In genomic region chr5:138466900-138467710, GRCh38 we compare ENCODE assay signal across 9 cellular contexts. TPM values are rescaled to one million over a fixed set of nuclear protein-coding genes. Genes with fewer than 3 reads are reported as not detected.
DNase-seq lines count a peak whose midpoint lies in the region; ATAC-seq and TF ChIP-seq lines count a peak whose summit lies in the region.
"Had no signal": no experiment of that assay in that cellular context is flagged by ENCODE, and none has a peak within 500 bp of the region (broad histone marks: within the 10 kb centered on the region; RNA-seq: fewer than 3 reads in every experiment).

No MANE protein-coding gene starts in this region.

- ATAC-seq in HCT116, result no peak
- ATAC-seq in activated naive CD4-positive, alpha-beta T cell treated with anti-CD3 and anti-CD28 coated beads, Interleukin-2, amount 50 U/mL, for 72 hours, result no peak
- ATAC-seq: left colon had no signal

- peak overlapping the region; percentile 53 to 82; a peak in 3 of 4 replicates for H3K4me3 ChIP-seq in HCT116 (replicated peaks in 1 of 2; ENCODE audit: low read depth in 1 of 2, low read length in 2 of 2)
- H3K4me3 ChIP-seq in iPS DF 6.9 (ENCODE audit: low read length), result peak overlapping the region; percentile 96; the same call in 1 of the 2 replicates

- H3K27ac Mint-ChIP-seq in activated naive CD4-positive, alpha-beta T cell treated with anti-CD3 and anti-CD28 coated beads, Interleukin-2, amount 50 U/mL, for 72 hours, result peak overlapping the region; percentile 87 to 95

- no peaks in the 10 kb centered on the region for H3K9me3 Mint-ChIP-seq in activated naive CD4-positive, alpha-beta T cell treated with anti-CD3 and anti-CD28 coated beads, Interleukin-2, amount 50 U/mL, for 72 hours

- peaks cover 4 to 22% of the 10 kb centered on the region in 2 experiments for H3K36me3 ChIP-seq in HCT116 (ENCODE audit: control insufficient read depth in 1 of 2, insufficient read depth in 2 of 2, low read length in 2 of 2)
- H3K36me3 ChIP-seq in iPS DF 6.9 (ENCODE audit: control insufficient read depth, insufficient read depth, low read length), result peaks cover 11% of the 10 kb centered on the region; the same call in 1 of the 2 replicates

- peaks cover 22 to 25% of the 10 kb centered on the region in 2 donors for H3K36me3 Mint-ChIP-seq in activated naive CD4-positive, alpha-beta T cell treated with anti-CD3 and anti-CD28 coated beads, Interleukin-2, amount 50 U/mL, for 72 hours

- H3K9me3 ChIP-seq in HCT116 (ENCODE audit: control insufficient read depth in 1 of 2, insufficient read depth in 1 of 2, low read depth in 1 of 2, low read length in 2 of 2) (no peaks in the 10 kb centered on the region), iPS DF 6.9 (ENCODE audit: control insufficient read depth, insufficient read depth, low read length) (no peaks in the 10 kb centered on the region)

- peaks cover 31% of the 10 kb centered on the region for H3K79me2 ChIP-seq in HCT116 (ENCODE audit: insufficient read depth, low read length)

- intact Hi-C loops in HCT116 (cut with micrococcal nuclease), result no loop called here

- peak overlapping the region; percentile 100 for H3K4me2 ChIP-seq in HCT116 (ENCODE audit: low read length)

- H3K9ac ChIP-seq in HCT116 (ENCODE audit: low read length), result peak overlapping the region; percentile 93; the same call in 1 of the 2 replicates

- POLR2A ChIA-PET in HCT116 (lab: Charles Lee), result interaction anchor here (3.1 kb wide), 1 partner anchor 36 kb away, joined by 16 read pairs; no protein-coding TSS in a partner anchor

- no TSS peak for BruUV-seq in HCT116 (replicated peaks; lab: Mats Ljungman, UMichigan)

- H3K9me2 ChIP-seq in HCT116 (ENCODE audit: insufficient read depth), result no peaks in the 10 kb centered on the region

- no peak for TF ChIP-seq CTCF in HCT116 (IDR thresholded peaks at IDR 0.05 in 2 of 3, conservative IDR thresholded peaks at IDR 0.05 in 1 of 3; ENCODE audit: borderline replicate concordance in 1 of 3, insufficient read depth in 1 of 3, low read depth in 2 of 3, low read length in 2 of 3)

- CTCF ChIA-PET in HCT116 (lab: Charles Lee), result no interaction called here

- H3K27ac ChIP-seq in HCT116 (ENCODE audit: low read depth, low read length) (no peak overlapping the region), iPS DF 6.9 (ENCODE audit: low read length) (no peak overlapping the region)

- H3K4me1 ChIP-seq in HCT116 (ENCODE audit: control insufficient read depth in 1 of 2, insufficient read depth in 2 of 2, low read length in 2 of 2) (peaks cover 0 to 31% of the 10 kb centered on the region in 2 experiments; a peak in 3 of 4 replicates), iPS DF 6.9 (ENCODE audit: control insufficient read depth, insufficient read depth, low read length) (no peaks in the 10 kb centered on the region; the same call in none of the 2 replicates)

- no CpG with 5 or more reads among the region's 45 CpGs for WGBS in iPS DF 6.9 (ENCODE audit: insufficient coverage, insufficient read length)

- H4K20me1 ChIP-seq in HCT116 (ENCODE audit: insufficient read depth), result no peaks in the 10 kb centered on the region; the same call in 1 of the 2 replicates

- H3K27me3 ChIP-seq in HCT116 (ENCODE audit: insufficient read depth, low read length), result no peaks in the 10 kb centered on the region
- H3K27me3 ChIP-seq in iPS DF 6.9 (ENCODE audit: control insufficient read depth, insufficient read depth, low read length), result peaks cover 2% of the 10 kb centered on the region; the same call in 1 of the 2 replicates

- TF ChIP-seq RAD21 in HCT116 (IDR thresholded peaks at IDR 0.05; ENCODE audit: low read depth), result no peak

- no peak for TF ChIP-seq POLR2A in HCT116 (IDR thresholded peaks at IDR 0.05; ENCODE audit: borderline replicate concordance, extremely low read depth, insufficient read depth, insufficient read length)

- RAD21 ChIA-PET in HCT116 (lab: Charles Lee; ENCODE audit: low non-redundant PET in 1 of 2, low total read pairs in 2 of 2, uncharacterized antibody in 2 of 2, unreplicated experiment in 2 of 2), result no interaction called here

- no peak for DNase-seq in HCT116 (ENCODE audit: low read depth, low spot score)
- DNase-seq in activated naive CD4-positive, alpha-beta T cell treated with anti-CD3 and anti-CD28 coated beads, Interleukin-2, amount 50 U/mL, for 72 hours (ENCODE audit: low spot score in 2 of 2), result no peak
- DNase-seq in iPS DF 6.9 (ENCODE audit: low read depth, low spot score), result no peak
- DNase-seq in stimulated activated CD8-positive, alpha-beta memory T cell treated with anti-CD3 and anti-CD28 coated beads, Interleukin-15, amount 100 ng/mL, for 1 hour (ENCODE audit: low read depth), result peak; percentile 44
- DNase-seq in A172 (ENCODE audit: low spot score), result no peak
- no peak for DNase-seq in NCI-H187 treated with DMSO at 0.1 percent for 48 hours (lab: John Stamatoyannopoulos, UW)
- DNase-seq in occipital lobe (lab: John Stamatoyannopoulos, UW), result no peak
- DNase-seq in Kasumi-1 (lab: John Stamatoyannopoulos, UW), result no peak

- H2AFZ ChIP-seq in HCT116 (ENCODE audit: low read depth, low read length, poor library complexity, severe bottlenecking), result no peak overlapping the region

TF ChIP-seq in HCT116, 20 proteins besides CTCF, POLR2A, EP300 and RAD21:
- TF ChIP-seq, protein P1, sequence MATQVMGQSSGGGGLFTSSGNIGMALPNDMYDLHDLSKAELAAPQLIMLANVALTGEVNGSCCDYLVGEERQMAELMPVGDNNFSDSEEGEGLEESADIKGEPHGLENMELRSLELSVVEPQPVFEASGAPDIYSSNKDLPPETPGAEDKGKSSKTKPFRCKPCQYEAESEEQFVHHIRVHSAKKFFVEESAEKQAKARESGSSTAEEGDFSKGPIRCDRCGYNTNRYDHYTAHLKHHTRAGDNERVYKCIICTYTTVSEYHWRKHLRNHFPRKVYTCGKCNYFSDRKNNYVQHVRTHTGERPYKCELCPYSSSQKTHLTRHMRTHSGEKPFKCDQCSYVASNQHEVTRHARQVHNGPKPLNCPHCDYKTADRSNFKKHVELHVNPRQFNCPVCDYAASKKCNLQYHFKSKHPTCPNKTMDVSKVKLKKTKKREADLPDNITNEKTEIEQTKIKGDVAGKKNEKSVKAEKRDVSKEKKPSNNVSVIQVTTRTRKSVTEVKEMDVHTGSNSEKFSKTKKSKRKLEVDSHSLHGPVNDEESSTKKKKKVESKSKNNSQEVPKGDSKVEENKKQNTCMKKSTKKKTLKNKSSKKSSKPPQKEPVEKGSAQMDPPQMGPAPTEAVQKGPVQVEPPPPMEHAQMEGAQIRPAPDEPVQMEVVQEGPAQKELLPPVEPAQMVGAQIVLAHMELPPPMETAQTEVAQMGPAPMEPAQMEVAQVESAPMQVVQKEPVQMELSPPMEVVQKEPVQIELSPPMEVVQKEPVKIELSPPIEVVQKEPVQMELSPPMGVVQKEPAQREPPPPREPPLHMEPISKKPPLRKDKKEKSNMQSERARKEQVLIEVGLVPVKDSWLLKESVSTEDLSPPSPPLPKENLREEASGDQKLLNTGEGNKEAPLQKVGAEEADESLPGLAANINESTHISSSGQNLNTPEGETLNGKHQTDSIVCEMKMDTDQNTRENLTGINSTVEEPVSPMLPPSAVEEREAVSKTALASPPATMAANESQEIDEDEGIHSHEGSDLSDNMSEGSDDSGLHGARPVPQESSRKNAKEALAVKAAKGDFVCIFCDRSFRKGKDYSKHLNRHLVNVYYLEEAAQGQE (IDR thresholded peaks at IDR 0.05; ENCODE audit: low read depth), result no peak
- TF ChIP-seq ELF1 (IDR thresholded peaks at IDR 0.05; ENCODE audit: borderline replicate concordance, low read depth) (no peak), FOSL1 (IDR thresholded peaks at IDR 0.05; ENCODE audit: low read depth) (no peak), SP1 (IDR thresholded peaks at IDR 0.05; ENCODE audit: low read depth) (no peak), YY1 (IDR thresholded peaks at IDR 0.05; ENCODE audit: extremely low read depth, insufficient replicate concordance, low read depth, low read length) (no peak), SIN3A (IDR thresholded peaks at IDR 0.05; ENCODE audit: low read depth) (no peak), POLR2AphosphoS5 (IDR thresholded peaks at IDR 0.05; ENCODE audit: low read depth, low read length) (no peak; the same call in none of the 2 replicates), CEBPB (IDR thresholded peaks at IDR 0.05; ENCODE audit: low read depth) (no peak), EZH2phosphoT487 (IDR thresholded peaks at IDR 0.05; ENCODE audit: borderline replicate concordance) (no peak), CBX3 (IDR thresholded peaks at IDR 0.05; ENCODE audit: low read depth) (no peak), EGR1 (IDR thresholded peaks at IDR 0.05; ENCODE audit: low read depth) (no peak), ZNF274 (IDR thresholded peaks at IDR 0.05; ENCODE audit: low read depth, low read length) (no peak), EZH2 (IDR thresholded peaks at IDR 0.05) (no peak), MAX (IDR thresholded peaks at IDR 0.05) (no peak), JUND (IDR thresholded peaks at IDR 0.05) (no peak)
- TF ChIP-seq, protein P2, sequence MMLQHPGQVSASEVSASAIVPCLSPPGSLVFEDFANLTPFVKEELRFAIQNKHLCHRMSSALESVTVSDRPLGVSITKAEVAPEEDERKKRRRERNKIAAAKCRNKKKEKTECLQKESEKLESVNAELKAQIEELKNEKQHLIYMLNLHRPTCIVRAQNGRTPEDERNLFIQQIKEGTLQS (IDR thresholded peaks at IDR 0.05), result no peak

RNA-seq across cellular contexts. Expression of gene EGR1, which starts 1.8 kb away (rescaled TPM):
- total RNA-seq in HCT116 (2021; ENCODE audit: unreplicated experiment) (173 TPM), occipital lobe (2.8 TPM)
- 403 and 469 TPM in 2 replicates for polyA plus RNA-seq in HCT116 (2012)
- 10 to 100 TPM; 39.4 to 60.1 TPM for total RNA-seq in activated naive CD4-positive, alpha-beta T cell treated with anti-CD3 and anti-CD28 coated beads, Interleukin-2, amount 50 U/mL, for 72 hours
- 2.6 and 4.3 TPM in 2 replicates for total RNA-seq in A172 (2014; rRNA removed; shearing (Covaris generic))

RNA-seq across cellular contexts. Expression of gene REEP2, which starts 28.2 kb away (rescaled TPM):
- total RNA-seq in HCT116 (2021; ENCODE audit: unreplicated experiment), result 4.9 TPM
- polyA plus RNA-seq in HCT116 (2012), result 4.7 and 5.0 TPM in 2 replicates
- total RNA-seq in activated naive CD4-positive, alpha-beta T cell treated with anti-CD3 and anti-CD28 coated beads, Interleukin-2, amount 50 U/mL, for 72 hours, result 1 to 10 TPM; 1.3 to 5.9 TPM
- total RNA-seq in A172 (2014; rRNA removed; shearing (Covaris generic)), result 37.7 and 43.5 TPM in 2 replicates
- total RNA-seq in occipital lobe, result 71.0 TPM
